Comparison of ENCODE assay signal across 1 cellular context in the genomic region with DNA sequence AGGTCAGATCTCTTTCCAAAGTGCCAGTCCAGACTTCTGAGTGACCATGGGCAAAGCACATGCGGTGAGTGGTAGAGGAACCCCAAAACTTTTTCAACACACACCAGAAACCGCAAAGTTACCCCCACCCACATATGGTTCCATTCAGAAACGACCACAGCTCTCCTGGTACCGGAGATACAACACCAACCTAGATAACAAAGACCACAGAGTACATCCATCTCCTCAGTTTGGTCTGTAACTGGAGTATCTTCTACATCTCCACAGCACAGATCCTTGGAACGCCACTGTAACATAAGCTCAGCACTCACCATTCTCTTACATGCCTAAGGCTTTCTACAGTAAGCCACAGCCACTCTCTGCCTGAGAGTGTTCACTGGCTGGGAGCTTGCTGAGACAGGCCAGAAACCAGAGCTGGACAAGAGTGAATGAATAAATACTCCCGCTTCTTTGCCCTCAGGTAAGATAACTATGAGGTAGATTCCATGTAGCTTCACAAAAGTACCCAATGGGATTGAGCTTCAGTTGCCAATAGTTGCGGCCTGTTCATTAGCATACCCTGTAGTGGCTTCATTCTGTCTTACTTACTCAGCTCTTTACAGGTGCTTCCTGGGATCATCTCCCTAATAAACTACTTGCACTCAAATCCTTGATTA.
TF ChIP-seq lines count a peak whose summit lies in the region.

No MANE protein-coding gene starts in this region.

TF ChIP-seq in K562, 482 proteins besides CTCF, POLR2A, EP300 and RAD21 (continued from another document):
- TF ChIP-seq ETV6 (IDR thresholded peaks at IDR 0.05; ENCODE audit: borderline replicate concordance in 1 of 2, low read depth in 2 of 2, low read length in 1 of 2) (no peak), ETV6 (CRISPR knock-in tag; IDR thresholded peaks at IDR 0.05; ENCODE audit: borderline replicate concordance) (no peak), ETV5 (CRISPR knock-in tag; IDR thresholded peaks at IDR 0.05; ENCODE audit: low read depth) (no peak), ID3 (CRISPR knock-in tag; IDR thresholded peaks at IDR 0.05) (no peak), ID3 (tag; IDR thresholded peaks at IDR 0.05) (peak; percentile 80), L3MBTL2 (IDR thresholded peaks at IDR 0.05) (peak; percentile 34), NFIX (CRISPR knock-in tag; IDR thresholded peaks at IDR 0.05; ENCODE audit: low read depth) (no peak), CBFA2T2 (conservative IDR thresholded peaks at IDR 0.05) (peak; percentile 84), POLR2AphosphoS2 (IDR thresholded peaks at IDR 0.05; ENCODE audit: low read length) (no peak), SMARCC2 (IDR thresholded peaks at IDR 0.05; ENCODE audit: low read depth) (peak; percentile 85), LARP7 (IDR thresholded peaks at IDR 0.05) (no peak), NEUROD1 (IDR thresholded peaks at IDR 0.05; ENCODE audit: borderline replicate concordance, low read depth, low read length, partially characterized antibody) (peak; percentile 39), BHLHE40 (IDR thresholded peaks at IDR 0.05; ENCODE audit: low read length) (no peak; the same call in 1 of the 2 replicates), ZNF766 (CRISPR knock-in tag; conservative IDR thresholded peaks at IDR 0.05) (0 out of 2 replicates have a peak, but pooled peaks have one; percentile 50), ZNF589 (CRISPR knock-in tag; IDR thresholded peaks at IDR 0.05; ENCODE audit: low read depth) (0 out of 2 replicates have a peak, but pooled peaks have one; percentile 17), ZNF134 (CRISPR knock-in tag; conservative IDR thresholded peaks at IDR 0.05) (0 out of 2 replicates have a peak, but pooled peaks have one; percentile 19), RCOR1 (IDR thresholded peaks at IDR 0.05; ENCODE audit: borderline replicate concordance in 1 of 2, low read depth in 2 of 2, low read length in 2 of 2) (peak in 1 of 2 experiments; percentile 91; a peak in 2 of 4 replicates), VEZF1 (CRISPR knock-in tag; IDR thresholded peaks at IDR 0.05) (peak; percentile 75), TBL1XR1 (IDR thresholded peaks at IDR 0.05; ENCODE audit: low read length in 2 of 2) (peak in 1 of 2 experiments; percentile 47; a peak in 1 of 4 replicates), CREB1 (IDR thresholded peaks at IDR 0.05) (0 out of 2 replicates have a peak, but pooled peaks have one; percentile 33), CREB1 (CRISPR knock-in tag; IDR thresholded peaks at IDR 0.05) (no peak), U2AF1 (optimal IDR thresholded peaks at IDR 0.05; ENCODE audit: low read depth, low read length) (no peak), TAL1 (IDR thresholded peaks at IDR 0.05) (peak; percentile 83), CHD2 (IDR thresholded peaks at IDR 0.05; ENCODE audit: low read depth, low read length) (no peak), GATA2 (CRISPR knock-in tag; IDR thresholded peaks at IDR 0.05) (peak; percentile 88), DPF2 (IDR thresholded peaks at IDR 0.05) (peak; percentile 91), CTBP1 (IDR thresholded peaks at IDR 0.05; ENCODE audit: borderline replicate concordance) (peak; percentile 88; the same call in 1 of the 2 replicates), ZNF3 (CRISPR knock-in tag; IDR thresholded peaks at IDR 0.05) (no peak), MTA1 (IDR thresholded peaks at IDR 0.05; ENCODE audit: borderline replicate concordance) (0 out of 2 replicates have a peak, but pooled peaks have one; percentile 47), PML (IDR thresholded peaks at IDR 0.05; ENCODE audit: low read length) (peak; percentile 89), KLF16 (IDR thresholded peaks at IDR 0.05) (peak; percentile 91), MYC (IDR thresholded peaks at IDR 0.05; ENCODE audit: low read depth, low read length) (peak; percentile 40; the same call in 1 of the 2 replicates), MYC (CRISPR knock-in tag; IDR thresholded peaks at IDR 0.05; ENCODE audit: borderline replicate concordance, low read depth) (no peak), EGR1 (conservative IDR thresholded peaks at IDR 0.05) (peak; percentile 72), BCOR (IDR thresholded peaks at IDR 0.05) (peak; percentile 47; the same call in 1 of the 2 replicates), NFE2 (IDR thresholded peaks at IDR 0.05; ENCODE audit: low read depth) (peak; percentile 22; the same call in 1 of the 2 replicates), ERF (CRISPR knock-in tag; IDR thresholded peaks at IDR 0.05) (no peak), CAMTA2 (CRISPR knock-in tag; conservative IDR thresholded peaks at IDR 0.05) (no peak), KDM5B (IDR thresholded peaks at IDR 0.05; ENCODE audit: insufficient replicate concordance, low read depth, low read length) (peak; percentile 31), POLR2AphosphoS5 (IDR thresholded peaks at IDR 0.05; ENCODE audit: control insufficient read depth, insufficient read depth, low read depth, low read length) (peak; percentile 78; the same call in 1 of the 2 replicates), ZNF174 (CRISPR knock-in tag; IDR thresholded peaks at IDR 0.05) (no peak), STAT5B (CRISPR knock-in tag; IDR thresholded peaks at IDR 0.05) (no peak), FOSL1 (tag; conservative IDR thresholded peaks at IDR 0.05) (peak; percentile 52; the same call in 1 of the 2 replicates), ARNT (IDR thresholded peaks at IDR 0.05) (0 out of 4 replicates have a peak, but pooled peaks of 1 of the 2 experiments have one; percentile 48), MBD2 (IDR thresholded peaks at IDR 0.05; ENCODE audit: borderline replicate concordance, low read depth) (peak; percentile 54; the same call in 1 of the 2 replicates), NCOA1 (IDR thresholded peaks at IDR 0.05; ENCODE audit: low read depth) (peak; percentile 54; the same call in 1 of the 2 replicates), HNRNPLL (IDR thresholded peaks at IDR 0.05; ENCODE audit: low read depth, low read length, poor library complexity, severe bottlenecking) (peak; percentile 36), ZBTB2 (IDR thresholded peaks at IDR 0.05) (peak; percentile 43; the same call in 1 of the 2 replicates), OTX1 (CRISPR knock-in tag; IDR thresholded peaks at IDR 0.05) (0 out of 2 replicates have a peak, but pooled peaks have one; percentile 34), TRIM24 (IDR thresholded peaks at IDR 0.05) (peak; percentile 65 to 80; a peak in 3 of 4 replicates), ZNF212 (CRISPR knock-in tag; IDR thresholded peaks at IDR 0.05) (peak; percentile 51; the same call in 1 of the 2 replicates), HNRNPUL1 (IDR thresholded peaks at IDR 0.05; ENCODE audit: low read length) (no peak), CREM (IDR thresholded peaks at IDR 0.05; ENCODE audit: low read depth) (peak; percentile 78), MYNN (IDR thresholded peaks at IDR 0.05) (peak; percentile 62; the same call in 1 of the 2 replicates), MYNN (CRISPR knock-in tag; IDR thresholded peaks at IDR 0.05) (no peak), RUNX1 (IDR thresholded peaks at IDR 0.05; ENCODE audit: low read depth) (peak; percentile 99), CXXC5 (CRISPR knock-in tag; IDR thresholded peaks at IDR 0.05) (peak; percentile 69), USF1 (CRISPR knock-in tag; IDR thresholded peaks at IDR 0.05) (no peak), BMI1 (IDR thresholded peaks at IDR 0.05; ENCODE audit: low read length) (no peak), SRSF1 (IDR thresholded peaks at IDR 0.05; ENCODE audit: low read depth, low read length) (no peak), FOS (IDR thresholded peaks at IDR 0.05; ENCODE audit: extremely low read depth, insufficient read length) (no peak), FOXP1 (CRISPR knock-in tag; IDR thresholded peaks at IDR 0.05) (peak; percentile 36; the same call in 1 of the 2 replicates)
- TF ChIP-seq, protein P1, sequence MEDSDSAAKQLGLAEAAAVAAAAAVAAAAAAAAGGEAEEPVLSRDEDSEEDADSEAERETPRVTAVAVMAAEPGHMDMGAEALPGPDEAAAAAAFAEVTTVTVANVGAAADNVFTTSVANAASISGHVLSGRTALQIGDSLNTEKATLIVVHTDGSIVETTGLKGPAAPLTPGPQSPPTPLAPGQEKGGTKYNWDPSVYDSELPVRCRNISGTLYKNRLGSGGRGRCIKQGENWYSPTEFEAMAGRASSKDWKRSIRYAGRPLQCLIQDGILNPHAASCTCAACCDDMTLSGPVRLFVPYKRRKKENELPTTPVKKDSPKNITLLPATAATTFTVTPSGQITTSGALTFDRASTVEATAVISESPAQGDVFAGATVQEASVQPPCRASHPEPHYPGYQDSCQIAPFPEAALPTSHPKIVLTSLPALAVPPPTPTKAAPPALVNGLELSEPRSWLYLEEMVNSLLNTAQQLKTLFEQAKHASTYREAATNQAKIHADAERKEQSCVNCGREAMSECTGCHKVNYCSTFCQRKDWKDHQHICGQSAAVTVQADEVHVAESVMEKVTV (CRISPR knock-in tag; IDR thresholded peaks at IDR 0.05) = no peak
- TF ChIP-seq, protein P2, sequence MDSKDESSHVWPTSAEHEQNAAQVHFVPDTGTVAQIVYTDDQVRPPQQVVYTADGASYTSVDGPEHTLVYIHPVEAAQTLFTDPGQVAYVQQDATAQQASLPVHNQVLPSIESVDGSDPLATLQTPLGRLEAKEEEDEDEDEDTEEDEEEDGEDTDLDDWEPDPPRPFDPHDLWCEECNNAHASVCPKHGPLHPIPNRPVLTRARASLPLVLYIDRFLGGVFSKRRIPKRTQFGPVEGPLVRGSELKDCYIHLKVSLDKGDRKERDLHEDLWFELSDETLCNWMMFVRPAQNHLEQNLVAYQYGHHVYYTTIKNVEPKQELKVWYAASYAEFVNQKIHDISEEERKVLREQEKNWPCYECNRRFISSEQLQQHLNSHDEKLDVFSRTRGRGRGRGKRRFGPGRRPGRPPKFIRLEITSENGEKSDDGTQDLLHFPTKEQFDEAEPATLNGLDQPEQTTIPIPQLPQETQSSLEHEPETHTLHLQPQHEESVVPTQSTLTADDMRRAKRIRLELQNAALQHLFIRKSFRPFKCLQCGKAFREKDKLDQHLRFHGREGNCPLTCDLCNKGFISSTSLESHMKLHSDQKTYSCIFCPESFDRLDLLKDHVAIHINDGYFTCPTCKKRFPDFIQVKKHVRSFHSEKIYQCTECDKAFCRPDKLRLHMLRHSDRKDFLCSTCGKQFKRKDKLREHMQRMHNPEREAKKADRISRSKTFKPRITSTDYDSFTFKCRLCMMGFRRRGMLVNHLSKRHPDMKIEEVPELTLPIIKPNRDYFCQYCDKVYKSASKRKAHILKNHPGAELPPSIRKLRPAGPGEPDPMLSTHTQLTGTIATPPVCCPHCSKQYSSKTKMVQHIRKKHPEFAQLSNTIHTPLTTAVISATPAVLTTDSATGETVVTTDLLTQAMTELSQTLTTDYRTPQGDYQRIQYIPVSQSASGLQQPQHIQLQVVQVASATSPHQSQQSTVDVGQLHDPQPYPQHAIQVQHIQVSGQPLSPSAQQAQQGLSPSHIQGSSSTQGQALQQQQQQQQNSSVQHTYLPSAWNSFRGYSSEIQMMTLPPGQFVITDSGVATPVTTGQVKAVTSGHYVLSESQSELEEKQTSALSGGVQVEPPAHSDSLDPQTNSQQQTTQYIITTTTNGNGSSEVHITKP (IDR thresholded peaks at IDR 0.05; ENCODE audit: partially characterized antibody) = no peak
